In genomic region chr2:189609423-189609816, GRCh38 we compare ENCODE assay signal across 21 cellular contexts. TPM values are rescaled to one million over a fixed set of nuclear protein-coding genes. Genes with fewer than 3 reads are reported as not detected.
DNase-seq lines count a peak whose midpoint lies in the region; ATAC-seq and TF ChIP-seq lines count a peak whose summit lies in the region.
"Had no signal": no experiment of that assay in that cellular context is flagged by ENCODE, and none has a peak within 500 bp of the region (broad histone marks: within the 10 kb centered on the region; RNA-seq: fewer than 3 reads in every experiment).

No MANE protein-coding gene starts in this region.

- no peak for TF ChIP-seq CTCF in RWPE2 (IDR thresholded peaks at IDR 0.05; ENCODE audit: poor library complexity, severe bottlenecking)
- TF ChIP-seq CTCF in fibroblast of mammary gland (conservative IDR thresholded peaks at IDR 0.05; ENCODE audit: control insufficient read depth, insufficient read depth, low read depth, low read length): no peak

- peak; percentile 67 for ATAC-seq in RWPE2 (ENCODE audit: low read depth)
- no peak for ATAC-seq in HG02970 (IDR thresholded peaks at IDR 0.05; ENCODE audit: low FRiP score, unreplicated experiment)
- ATAC-seq in GM19463 (IDR thresholded peaks at IDR 0.05; ENCODE audit: unreplicated experiment): no peak
- ATAC-seq: left cardiac atrium; stimulated activated effector memory CD8-positive, alpha-beta T cell treated with anti-CD3 and anti-CD28 coated beads, Interleukin-12 subunit alpha, Interleukin-12 subunit beta, amount 100 ng/mL, for 72 hours had no signal

- H3K27ac ChIP-seq in RWPE2 (ENCODE audit: poor library complexity, severe bottlenecking): no peak overlapping the region
- H3K27ac ChIP-seq: esophagus muscularis mucosa, pancreas, PC-9 had no signal

- H3K4me2 ChIP-seq in skeletal muscle satellite cell (ENCODE audit: low read length): peak overlapping the region; percentile 55
- H3K4me2 ChIP-seq: PC-9 had no signal

- H3K9me3 ChIP-seq in RWPE2 (ENCODE audit: severe bottlenecking) (peaks cover 4% of the 10 kb centered on the region), skeletal muscle satellite cell (replicated peaks; ENCODE audit: low read length) (no peaks in the 10 kb centered on the region)
- H3K9me3 ChIP-seq: esophagus muscularis mucosa, pancreas had no signal

- H3K4me3 ChIP-seq in RWPE2 (ENCODE audit: severe bottlenecking) (no peak overlapping the region), fibroblast of mammary gland (ENCODE audit: control insufficient read depth, low read depth, low read length) (no peak overlapping the region), skeletal muscle satellite cell (ENCODE audit: low read length) (no peak overlapping the region)
- H3K4me3 ChIP-seq: esophagus muscularis mucosa, pancreas, PC-9 had no signal

- peak; percentile 45 for DNase-seq in EL
- no peak for DNase-seq in RWPE2 (ENCODE audit: low spot score)
- peak; percentile 68 for DNase-seq in fibroblast of mammary gland (ENCODE audit: low read depth)
- DNase-seq in stimulated activated naive CD4-positive, alpha-beta T cell treated with Interleukin-2 at 50 U/mL for 16 hours (lab: John Stamatoyannopoulos, UW): no peak
- DNase-seq in COLO829 (ENCODE audit: low spot score): no peak
- DNase-seq: activated CD4-positive, alpha-beta T cell treated with anti-CD3 and anti-CD28 coated beads, Interleukin-2, amount 10 ng/mL, durations not matched to agents 24 days and 14 days; activated naive CD4-positive, alpha-beta T cell treated with Interleukin-2 at 50 U/mL for 16 hours; dermis blood vessel endothelial cell; GDM1; left cardiac atrium; MV-4-11; NCI-H2081; NCI-H524 treated with DMSO at 0.1 percent for 48 hours; pancreas; PC-9; T1000 had no signal

- H3K36me3 ChIP-seq in RWPE2 (ENCODE audit: low read depth) (no peaks in the 10 kb centered on the region), skeletal muscle satellite cell (ENCODE audit: insufficient read depth, low read length) (no peaks in the 10 kb centered on the region)
- H3K36me3 ChIP-seq: esophagus muscularis mucosa, pancreas had no signal

- no peaks in the 10 kb centered on the region for H3K27me3 ChIP-seq in RWPE2 (ENCODE audit: insufficient read depth, poor library complexity, severe bottlenecking)
- no peaks in the 10 kb centered on the region for H3K27me3 ChIP-seq in skeletal muscle satellite cell (ENCODE audit: control insufficient read depth, insufficient read depth, low read length)
- H3K27me3 ChIP-seq: esophagus muscularis mucosa, pancreas had no signal

- peak overlapping the region; percentile 36 for H3K9ac ChIP-seq in skeletal muscle satellite cell (ENCODE audit: low read depth, low read length)

- H3K4me1 ChIP-seq in RWPE2 (ENCODE audit: insufficient read depth, poor library complexity, severe bottlenecking) (peaks cover 4% of the 10 kb centered on the region), skeletal muscle satellite cell (ENCODE audit: control insufficient read depth, insufficient read depth, low read length) (peaks cover 34% of the 10 kb centered on the region)

RNA-seq across cellular contexts. Expression of gene SLC40A1, which starts 28.8 kb away (rescaled TPM):
- total RNA-seq in skeletal muscle satellite cell (2012; rRNA removed): 0.25 and 1.5 TPM in 2 replicates

RNA-seq across cellular contexts. Expression of gene ASNSD1, which starts 51.8 kb away (rescaled TPM):
- 56.1 and 79.1 TPM in 2 replicates for total RNA-seq in skeletal muscle satellite cell (2012; rRNA removed)

Comparison
In these comparisons a context has a peak if more than half of its experiments do, and no peak if none do; other contexts are left out.
1. DNase-seq: peak in EL (single experiment) and fibroblast of mammary gland (single experiment); none in RWPE2 (single experiment), stimulated activated naive CD4-positive, alpha-beta T cell treated with Interleukin-2 at 50 U/mL for 16 hours (single experiment) and COLO829 (single experiment).